Comparison of ENCODE assay signal across 24 cellular contexts in genomic region chr6:159966339-159966738, GRCh38. TPM values are rescaled to one million over a fixed set of nuclear protein-coding genes. Genes with fewer than 3 reads are reported as not detected.
DNase-seq lines count a peak whose midpoint lies in the region; ATAC-seq and TF ChIP-seq lines count a peak whose summit lies in the region.
"Had no signal": no experiment of that assay in that cellular context is flagged by ENCODE, and none has a peak within 500 bp of the region (broad histone marks: within the 10 kb centered on the region; RNA-seq: fewer than 3 reads in every experiment).

No MANE protein-coding gene starts in this region.

- H3K27ac Mint-ChIP-seq in endodermal cell (no peak overlapping the region), nephron (no peak overlapping the region), WTC11 (no peak overlapping the region)
- no peak overlapping the region for H3K27ac Mint-ChIP-seq in activated CD4-positive, alpha-beta memory T cell treated with anti-CD3 and anti-CD28 coated beads for 36 hours
- H3K27ac Mint-ChIP-seq: T-helper 17 cell had no signal

- H3K36me3 ChIP-seq in endodermal cell (ENCODE audit: control insufficient read depth, insufficient read depth, low read length): peaks cover 3% of the 10 kb centered on the region
- H3K36me3 ChIP-seq: adrenal gland, BE2C, brain microvascular endothelial cell, upper lobe of left lung had no signal

- H3K9me3 ChIP-seq in endodermal cell (ENCODE audit: control insufficient read depth, low read length): no peaks in the 10 kb centered on the region
- H3K9me3 ChIP-seq: adrenal gland, BE2C, SJSA1, upper lobe of left lung had no signal

- 91 to 95% methylated on average over 3 to 4 of the region's 4 CpGs for WGBS in endodermal cell (ENCODE audit: insufficient coverage in 1 of 2, insufficient read length in 1 of 2), 2 experiments

- H3K27me3 ChIP-seq in endodermal cell (ENCODE audit: control insufficient read depth, insufficient read depth, low read length, poor library complexity, severe bottlenecking): peaks cover 57% of the 10 kb centered on the region
- H3K27me3 ChIP-seq: adrenal gland, brain microvascular endothelial cell, SJSA1, upper lobe of left lung had no signal

- H3K4me1 Mint-ChIP-seq in endodermal cell (peaks cover 16% of the 10 kb centered on the region), nephron (peaks cover 16% of the 10 kb centered on the region), WTC11 (peaks cover 11% of the 10 kb centered on the region)
- H3K4me1 Mint-ChIP-seq in activated CD4-positive, alpha-beta memory T cell treated with anti-CD3 and anti-CD28 coated beads for 36 hours (ENCODE audit: low read depth): peaks cover 18% of the 10 kb centered on the region

- H3K9me3 Mint-ChIP-seq in endodermal cell: no peaks in the 10 kb centered on the region
- H3K9me3 Mint-ChIP-seq in nephron: no peaks in the 10 kb centered on the region
- H3K9me3 Mint-ChIP-seq in activated CD4-positive, alpha-beta memory T cell treated with anti-CD3 and anti-CD28 coated beads for 36 hours: no peaks in the 10 kb centered on the region
- H3K9me3 Mint-ChIP-seq in WTC11: no peaks in the 10 kb centered on the region

- H3K27me3 Mint-ChIP-seq in endodermal cell (ENCODE audit: insufficient read depth) (peaks cover 63% of the 10 kb centered on the region), nephron (ENCODE audit: low read depth) (peaks cover 25% of the 10 kb centered on the region), WTC11 (ENCODE audit: low read depth) (peaks cover 61% of the 10 kb centered on the region)
- H3K27me3 Mint-ChIP-seq in activated CD4-positive, alpha-beta memory T cell treated with anti-CD3 and anti-CD28 coated beads for 36 hours: no peaks in the 10 kb centered on the region
- H3K27me3 Mint-ChIP-seq: T-helper 17 cell had no signal

- DNase-seq in CD1c-positive myeloid dendritic cell (ENCODE audit: extremely low spot score) (peak; percentile 82), NB4 (ENCODE audit: low read depth) (peak; percentile 62), endodermal cell (no peak), WTC11 (ENCODE audit: low spot score) (no peak), inferior parietal cortex (ENCODE audit: extremely low spot score) (no peak)
- DNase-seq in activated CD4-positive, alpha-beta memory T cell treated with anti-CD3 and anti-CD28 coated beads for 36 hours: no peak
- DNase-seq: activated CD4-positive, alpha-beta T cell treated with anti-CD3 and anti-CD28 coated beads for 48 hours; activated naive CD4-positive, alpha-beta T cell; activated T-cell treated with anti-CD3 and anti-CD28 coated beads, Interleukin-2, amount 50 U/mL, for 48 hours; adrenal gland; BE2C; brain microvascular endothelial cell; effector CD8-positive, alpha-beta T cell; kidney glomerular epithelial cell; NCI-H1436 treated with DMSO at 0.1 percent for 48 hours; NCI-H446 treated with DMSO at 0.1 percent for 48 hours; T-helper 17 cell; upper lobe of left lung had no signal

- H3K4me3 Mint-ChIP-seq in endodermal cell (no peak overlapping the region), nephron (peak overlapping the region in 2 of 3 experiments; percentile 42 to 46), WTC11 (no peak overlapping the region)
- no peak overlapping the region for H3K4me3 Mint-ChIP-seq in activated CD4-positive, alpha-beta memory T cell treated with anti-CD3 and anti-CD28 coated beads for 36 hours
- H3K4me3 Mint-ChIP-seq: T-helper 17 cell had no signal

- H3K36me3 Mint-ChIP-seq in endodermal cell (ENCODE audit: low read depth) (no peaks in the 10 kb centered on the region), nephron (ENCODE audit: low read depth) (no peaks in the 10 kb centered on the region), WTC11 (no peaks in the 10 kb centered on the region)
- peaks cover 3% of the 10 kb centered on the region for H3K36me3 Mint-ChIP-seq in activated CD4-positive, alpha-beta memory T cell treated with anti-CD3 and anti-CD28 coated beads for 36 hours

- no peak for TF ChIP-seq CTCF in NB4 (IDR thresholded peaks at IDR 0.05; ENCODE audit: low read depth, low read length)
- peak; percentile 23 for TF ChIP-seq CTCF in endodermal cell (conservative IDR thresholded peaks at IDR 0.05)
- no peak for TF ChIP-seq CTCF in nephron (IDR thresholded peaks at IDR 0.05; ENCODE audit: unreplicated experiment in 3 of 3)
- TF ChIP-seq CTCF in WTC11 (IDR thresholded peaks at IDR 0.05): no peak

- intact Hi-C loops in activated CD4-positive, alpha-beta memory T cell treated with anti-CD3 and anti-CD28 coated beads for 36 hours (cut with micrococcal nuclease): no loop called here

- H3K27ac ChIP-seq in endodermal cell (ENCODE audit: low read depth, low read length): no peak overlapping the region
- H3K27ac ChIP-seq: adrenal gland, brain microvascular endothelial cell, SJSA1 had no signal

- peaks cover 6% of the 10 kb centered on the region for H3K4me1 ChIP-seq in endodermal cell (ENCODE audit: control insufficient read depth, insufficient read depth, low read length)
- H3K4me1 ChIP-seq: BE2C had no signal

- POLR2A ChIA-PET in activated CD4-positive, alpha-beta memory T cell treated with anti-CD3 and anti-CD28 coated beads for 36 hours (lab: Charles Lee): no interaction called here
- POLR2A ChIA-PET in WTC11 (lab: Charles Lee): no interaction called here

- CTCF ChIA-PET in activated CD4-positive, alpha-beta memory T cell treated with anti-CD3 and anti-CD28 coated beads for 36 hours (lab: Charles Lee): interaction anchor here (0.6 to 0.9 kb wide), 3 partner anchors 24 to 116 kb away, joined by 3 read pairs; no protein-coding TSS in a partner anchor
- CTCF ChIA-PET in WTC11 (lab: Charles Lee): no interaction called here

- no peak for TF ChIP-seq POLR2A in NB4 (IDR thresholded peaks at IDR 0.05; ENCODE audit: extremely low read depth, insufficient read length)

- ATAC-seq in GM18498 (IDR thresholded peaks at IDR 0.05; ENCODE audit: unreplicated experiment) (no peak), WTC11 (no peak)
- ATAC-seq: HCT116, Panc1, T-helper 17 cell had no signal

- H3K4me3 ChIP-seq in NB4 (ENCODE audit: low read depth, low read length): no peak overlapping the region
- no peak overlapping the region for H3K4me3 ChIP-seq in endodermal cell (ENCODE audit: low read length)
- H3K4me3 ChIP-seq: adrenal gland, lung, SJSA1, upper lobe of left lung had no signal

- no peak overlapping the region for H3K9ac ChIP-seq in endodermal cell (ENCODE audit: extremely low read depth, low read length, poor library complexity, severe bottlenecking)

TF ChIP-seq in WTC11, 78 proteins besides CTCF, POLR2A, EP300 and RAD21 (continues in another document):
- TF ChIP-seq FOXK1 (CRISPR knock-in tag; IDR thresholded peaks at IDR 0.05): no peak
- no peak for TF ChIP-seq TEAD4 (CRISPR knock-in tag; IDR thresholded peaks at IDR 0.05)
- no peak for TF ChIP-seq ZSCAN18 (CRISPR knock-in tag; IDR thresholded peaks at IDR 0.05)
- no peak for TF ChIP-seq OVOL2 (CRISPR knock-in tag; IDR thresholded peaks at IDR 0.05; ENCODE audit: borderline replicate concordance)
- no peak for TF ChIP-seq NR3C1 (CRISPR knock-in tag; conservative IDR thresholded peaks at IDR 0.05; ENCODE audit: low read depth)
- TF ChIP-seq CREB1 (CRISPR knock-in tag; IDR thresholded peaks at IDR 0.05): no peak
- no peak for TF ChIP-seq NFATC4 (CRISPR knock-in tag; IDR thresholded peaks at IDR 0.05)
- no peak for TF ChIP-seq USF2 (CRISPR knock-in tag; IDR thresholded peaks at IDR 0.05)
- TF ChIP-seq KAT7 (CRISPR knock-in tag; IDR thresholded peaks at IDR 0.05; ENCODE audit: borderline replicate concordance): no peak

RNA-seq across cellular contexts. Expression of gene IGF2R, which starts 2.5 kb away (rescaled TPM):
- 100 to 1,000 TPM; 103 to 130 TPM for total RNA-seq in endodermal cell
- 42.4 TPM for polyA plus RNA-seq in endodermal cell (2013, experiment 1 of 2)
- polyA plus RNA-seq in endodermal cell (2013, experiment 2 of 2): 45.1 TPM
- 10 to 100 TPM; 73.5 to 75.5 TPM for total RNA-seq in activated CD4-positive, alpha-beta memory T cell treated with anti-CD3 and anti-CD28 coated beads for 36 hours
- total RNA-seq in WTC11 (2021): 59.4 to 75.3 TPM (median 62.3 TPM) in 3 replicates

Comparison
In these comparisons a context has a peak if more than half of its experiments do, and no peak if none do; other contexts are left out.
1. DNase-seq: peak in CD1c-positive myeloid dendritic cell (single experiment) and NB4 (single experiment); none in endodermal cell (single experiment), activated CD4-positive, alpha-beta memory T cell treated with anti-CD3 and anti-CD28 coated beads for 36 hours (single experiment), WTC11 (single experiment) and inferior parietal cortex (single experiment).
2. H3K4me3 Mint-ChIP-seq: peak in nephron (2 of 3); none in endodermal cell (single experiment), activated CD4-positive, alpha-beta memory T cell treated with anti-CD3 and anti-CD28 coated beads for 36 hours (single experiment) and WTC11 (single experiment).